In genomic region chrX:15404712-15405111, GRCh38 we compare ENCODE assay signal across 1 cellular context.
TF ChIP-seq lines count a peak whose summit lies in the region.

No MANE protein-coding gene starts in this region.

TF ChIP-seq in K562, 482 proteins besides CTCF, POLR2A, EP300 and RAD21 (continued from another document):
- TF ChIP-seq MGA (IDR thresholded peaks at IDR 0.05) (no peak), GABPA (tag; conservative IDR thresholded peaks at IDR 0.05; ENCODE audit: low read depth) (no peak), CHD7 (IDR thresholded peaks at IDR 0.05; ENCODE audit: low read depth, low read length) (no peak), NFRKB (IDR thresholded peaks at IDR 0.05; ENCODE audit: low read depth) (no peak), RNF219 (CRISPR knock-in tag; IDR thresholded peaks at IDR 0.05) (no peak), ZNF740 (CRISPR knock-in tag; IDR thresholded peaks at IDR 0.05) (no peak), ZNF740 (tag; IDR thresholded peaks at IDR 0.05) (peak in 1 of 2 experiments; percentile 30; a peak in 1 of 4 replicates), ESRRA (IDR thresholded peaks at IDR 0.05; ENCODE audit: borderline replicate concordance, low read depth) (no peak), PTRF (tag; IDR thresholded peaks at IDR 0.05) (no peak)
TF ChIP-seq in K562: peak in this region for 6.
